20 cellular contexts compared by ENCODE assay signal in genomic region chr5:153275697-153276096, GRCh38.
DNase-seq lines count a peak whose midpoint lies in the region; ATAC-seq, FAIRE-seq and TF ChIP-seq lines count a peak whose summit lies in the region.
"Had no signal": no experiment of that assay in that cellular context is flagged by ENCODE, and none has a peak within 500 bp of the region (broad histone marks: within the 10 kb centered on the region; RNA-seq: fewer than 3 reads in every experiment).

No MANE protein-coding gene starts in this region.

- no TSS peak for BruUV-seq in HepG2 (replicated peaks; lab: Mats Ljungman, UMichigan)
- BruUV-seq in K562 (replicated peaks; lab: Mats Ljungman, UMichigan) = no TSS peak

- TF ChIP-seq RAD21 in HepG2 (CRISPR knock-in tag; IDR thresholded peaks at IDR 0.05) (no peak), K562 (CRISPR knock-in tag; conservative IDR thresholded peaks at IDR 0.05 in 1 of 2, IDR thresholded peaks at IDR 0.05 in 1 of 2) (no peak)

- H4K20me1 ChIP-seq in HepG2 (ENCODE audit: insufficient read depth, low read length) = no peaks in the 10 kb centered on the region
- H4K20me1 ChIP-seq in K562 (replicated peaks; ENCODE audit: control insufficient read depth, insufficient read depth, low read length) = no peaks in the 10 kb centered on the region
- H4K20me1 ChIP-seq: BLaER1 had no signal

- H3K4me1 ChIP-seq in HepG2 (ENCODE audit: insufficient read depth, low read length) = no peaks in the 10 kb centered on the region
- no peaks in the 10 kb centered on the region for H3K4me1 ChIP-seq in right lobe of liver
- no peaks in the 10 kb centered on the region for H3K4me1 ChIP-seq in K562 (replicated peaks in 1 of 2; ENCODE audit: control insufficient read depth in 2 of 2, insufficient read depth in 2 of 2, low read length in 2 of 2)
- H3K4me1 ChIP-seq: BE2C, BLaER1 had no signal

- POLR2A ChIA-PET in HepG2 (lab: Yijun Ruan, JAX) = no interaction called here
- POLR2A ChIA-PET in K562 (lab: Yijun Ruan, JAX) = no interaction called here

- no peaks in the 10 kb centered on the region for H3K9me1 ChIP-seq in K562 (ENCODE audit: control insufficient read depth, insufficient read depth, low read length)

- H3K9ac ChIP-seq in HepG2 (ENCODE audit: insufficient read depth, low read depth, low read length) = no peak overlapping the region
- H3K9ac ChIP-seq in K562 (ENCODE audit: insufficient read depth in 1 of 2, low read depth in 2 of 2, low read length in 2 of 2) = no peak overlapping the region
- H3K9ac ChIP-seq: BLaER1 had no signal

- intact Hi-C loops in HepG2 (cut with micrococcal nuclease; ENCODE audit: unreplicated experiment) (no loop called here), right lobe of liver (cut with DNase I) (no loop called here), K562 (cut with micrococcal nuclease) (no loop called here)

- H3K27ac ChIP-seq in HepG2 (ENCODE audit: extremely low read length, insufficient read depth, low read length) (no peak overlapping the region), right lobe of liver (no peak overlapping the region), K562 (ENCODE audit: extremely low read depth, low read depth, low read length) (no peak overlapping the region)
- H3K27ac ChIP-seq: 22Rv1, BLaER1 had no signal

- CTCF ChIA-PET in HepG2 (lab: Yijun Ruan, JAX; ENCODE audit: low intra/inter-chr PET ratio, low total read pairs) (no interaction called here), K562 (lab: Yijun Ruan, JAX; ENCODE audit: low intra/inter-chr PET ratio) (no interaction called here)

- ATAC-seq in HepG2 (no peak), right lobe of liver (no peak), K562 (no peak)
- ATAC-seq in stimulated activated naive B cell treated with anti-CD40 and anti-IgM and Interleukin-4, amounts not matched to agents 10 μg/mL and 1 μg/mL and 100 μg/mL, for 72 hours (replicated peaks) = no peak

- H3K36me3 Mint-ChIP-seq in stimulated activated naive B cell treated with anti-CD40 and anti-IgM and Interleukin-4, amounts not matched to agents 10 μg/mL and 1 μg/mL and 100 μg/mL, for 72 hours = no peaks in the 10 kb centered on the region
- H3K36me3 Mint-ChIP-seq: CD14-positive monocyte; CD4-positive, alpha-beta memory T cell; CD4-positive, CD25-positive, alpha-beta regulatory T cell; CD8-positive, alpha-beta memory T cell had no signal

- no peaks in the 10 kb centered on the region for H3K4me1 Mint-ChIP-seq in stimulated activated naive B cell treated with anti-CD40 and anti-IgM and Interleukin-4, amounts not matched to agents 10 μg/mL and 1 μg/mL and 100 μg/mL, for 72 hours
- H3K4me1 Mint-ChIP-seq: CD14-positive monocyte; CD4-positive, alpha-beta memory T cell; CD4-positive, CD25-positive, alpha-beta regulatory T cell; CD8-positive, alpha-beta memory T cell had no signal

- no peak overlapping the region for H3K4me3 Mint-ChIP-seq in stimulated activated naive B cell treated with anti-CD40 and anti-IgM and Interleukin-4, amounts not matched to agents 10 μg/mL and 1 μg/mL and 100 μg/mL, for 72 hours
- H3K4me3 Mint-ChIP-seq: CD14-positive monocyte; CD4-positive, alpha-beta memory T cell; CD4-positive, CD25-positive, alpha-beta regulatory T cell; CD8-positive, alpha-beta memory T cell had no signal

- H3K36me3 ChIP-seq in HepG2 (replicated peaks in 1 of 2; ENCODE audit: control insufficient read depth in 1 of 2, insufficient read depth in 2 of 2, low read length in 2 of 2) (no peaks in the 10 kb centered on the region), right lobe of liver (no peaks in the 10 kb centered on the region), K562 (ENCODE audit: control insufficient read depth, insufficient read depth, low read length) (no peaks in the 10 kb centered on the region)
- H3K36me3 ChIP-seq: BE2C, BLaER1 had no signal

- FAIRE-seq in HepG2 (lab: Jason Lieb, UNC) = no peak
- FAIRE-seq in K562 (lab: Jason Lieb, UNC) = no peak
- FAIRE-seq: GM12891, GM19239 had no signal

- H3K27me3 Mint-ChIP-seq in stimulated activated naive B cell treated with anti-CD40 and anti-IgM and Interleukin-4, amounts not matched to agents 10 μg/mL and 1 μg/mL and 100 μg/mL, for 72 hours = no peaks in the 10 kb centered on the region
- H3K27me3 Mint-ChIP-seq: CD4-positive, alpha-beta memory T cell; CD4-positive, CD25-positive, alpha-beta regulatory T cell; CD8-positive, alpha-beta memory T cell had no signal

- H2AFZ ChIP-seq in HepG2 (ENCODE audit: low read length) (no peak overlapping the region), K562 (ENCODE audit: low read depth, low read length) (no peak overlapping the region)

- H3K9me3 ChIP-seq in HepG2 (ENCODE audit: low read length) = peaks cover 84% of the 10 kb centered on the region
- no peaks in the 10 kb centered on the region for H3K9me3 ChIP-seq in right lobe of liver
- H3K9me3 ChIP-seq in K562 (replicated peaks; ENCODE audit: control insufficient read depth, insufficient read depth, low read depth, low read length) = no peaks in the 10 kb centered on the region
- H3K9me3 ChIP-seq: BE2C, BLaER1 had no signal

- WGBS in HepG2 (ENCODE audit: low lambda C conversion rate) = 2% methylated on average over 3 of the region's 3 CpGs
- 29% methylated on average over 3 of the region's 3 CpGs for WGBS in right lobe of liver (ENCODE audit: insufficient coverage, low coverage, low lambda C conversion rate, missing lambda C conversion rate)
- WGBS in K562 (ENCODE audit: insufficient coverage, low coverage, missing lambda C conversion rate) = 0% methylated on average over 3 of the region's 3 CpGs

- TF ChIP-seq CTCF in HepG2 (CRISPR knock-in tag; IDR thresholded peaks at IDR 0.05) = no peak
- TF ChIP-seq CTCF in right lobe of liver (IDR thresholded peaks at IDR 0.05) = no peak
- no peak for TF ChIP-seq CTCF in K562 (IDR thresholded peaks at IDR 0.05 in 2 of 3, conservative IDR thresholded peaks at IDR 0.05 in 1 of 3; ENCODE audit: insufficient read depth in 2 of 3, low read depth in 1 of 3, low read length in 3 of 3)

- H3K27me3 ChIP-seq in HepG2 (ENCODE audit: control insufficient read depth in 1 of 2, insufficient read depth in 2 of 2, low read length in 2 of 2) (no peaks in the 10 kb centered on the region), right lobe of liver (no peaks in the 10 kb centered on the region), K562 (ENCODE audit: control insufficient read depth in 2 of 2, insufficient read depth in 2 of 2, low read length in 2 of 2) (no peaks in the 10 kb centered on the region)
- H3K27me3 ChIP-seq: BE2C, BLaER1 had no signal

- no peak overlapping the region for H3K4me3 ChIP-seq in HepG2 (replicated peaks in 1 of 3; ENCODE audit: insufficient read depth in 1 of 3, low read depth in 2 of 3, low read length in 3 of 3)
- no peak overlapping the region for H3K4me3 ChIP-seq in right lobe of liver
- H3K4me3 ChIP-seq in K562 = no peak overlapping the region
- H3K4me3 ChIP-seq: BLaER1 had no signal

- in situ Hi-C loops in HepG2 (cut with HindIII; ENCODE audit: extremely low pct_ligation_motif_present, low pct_unique_long_range_greater_than_20kb) = no loop called here
- in situ Hi-C loops in K562 (cut with MboI) = no loop called here

- TF ChIP-seq POLR2A in HepG2 (IDR thresholded peaks at IDR 0.05; ENCODE audit: insufficient read depth in 1 of 2, low read depth in 2 of 2, low read length in 2 of 2) (no peak), right lobe of liver (IDR thresholded peaks at IDR 0.05) (no peak), K562 (conservative IDR thresholded peaks at IDR 0.05) (no peak)

- TF ChIP-seq EP300 in HepG2 (IDR thresholded peaks at IDR 0.05; ENCODE audit: low read depth in 2 of 2, low read length in 2 of 2) (no peak), HepG2 (CRISPR knock-in tag; IDR thresholded peaks at IDR 0.05; ENCODE audit: borderline replicate concordance) (no peak), K562 (IDR thresholded peaks at IDR 0.05; ENCODE audit: low read length) (no peak)

- no peaks in the 10 kb centered on the region for H3K9me3 Mint-ChIP-seq in stimulated activated naive B cell treated with anti-CD40 and anti-IgM and Interleukin-4, amounts not matched to agents 10 μg/mL and 1 μg/mL and 100 μg/mL, for 72 hours

- H3K4me2 ChIP-seq in HepG2 (ENCODE audit: low read depth, low read length) = no peak overlapping the region
- H3K4me2 ChIP-seq in K562 (ENCODE audit: insufficient read depth, low read length) = no peak overlapping the region
- H3K4me2 ChIP-seq: BLaER1 had no signal

- no peaks in the 10 kb centered on the region for H3K79me2 ChIP-seq in HepG2 (ENCODE audit: insufficient read depth, low read length)
- H3K79me2 ChIP-seq in K562 (ENCODE audit: control insufficient read depth, insufficient read depth, low read length) = no peaks in the 10 kb centered on the region

- DNase-seq in HepG2 (ENCODE audit: low spot score) (no peak), right lobe of liver (no peak), K562 (ENCODE audit: extremely low read depth in 1 of 4, low spot score in 3 of 4) (no peak), inferior parietal cortex (ENCODE audit: extremely low spot score) (no peak), H4 (ENCODE audit: low spot score) (no peak)
- no peak for DNase-seq in stimulated activated naive B cell treated with anti-CD40 and anti-IgM and Interleukin-4, amounts not matched to agents 10 μg/mL and 1 μg/mL and 100 μg/mL, for 72 hours
- DNase-seq: BE2C; CD4-positive, alpha-beta memory T cell; CD8-positive, alpha-beta memory T cell; COR-L47; DMS 273 treated with DMSO at 0.1 percent for 48 hours; DMS153; DMS79; GDM1 had no signal

- H3K27ac Mint-ChIP-seq in stimulated activated naive B cell treated with anti-CD40 and anti-IgM and Interleukin-4, amounts not matched to agents 10 μg/mL and 1 μg/mL and 100 μg/mL, for 72 hours = peak overlapping the region; percentile 60
- H3K27ac Mint-ChIP-seq: CD14-positive monocyte; CD4-positive, alpha-beta memory T cell; CD4-positive, CD25-positive, alpha-beta regulatory T cell; CD8-positive, alpha-beta memory T cell had no signal

TF ChIP-seq in HepG2, 621 proteins besides CTCF, POLR2A, EP300 and RAD21 (continues in another document):
- TF ChIP-seq HNRNPH1 (optimal IDR thresholded peaks at IDR 0.05; ENCODE audit: low read depth, low read length) (no peak), ZNF556 (CRISPR knock-in tag; IDR thresholded peaks at IDR 0.05; ENCODE audit: borderline replicate concordance) (no peak), MTA1 (CRISPR knock-in tag; IDR thresholded peaks at IDR 0.05; ENCODE audit: borderline replicate concordance) (no peak), ZNF33A (CRISPR knock-in tag; IDR thresholded peaks at IDR 0.05; ENCODE audit: borderline replicate concordance) (no peak)

TF ChIP-seq in K562, 482 proteins besides CTCF, POLR2A, EP300 and RAD21 (continues in another document):
- TF ChIP-seq MAFG (tag; conservative IDR thresholded peaks at IDR 0.05) = peak; percentile 72
- peak; percentile 92 for TF ChIP-seq ZNF316 (IDR thresholded peaks at IDR 0.05)
- TF ChIP-seq C11orf30 (IDR thresholded peaks at IDR 0.05; ENCODE audit: low read depth) = peak; percentile 72
- TF ChIP-seq MAFF (IDR thresholded peaks at IDR 0.05; ENCODE audit: low read length) = peak; percentile 66
- peak; percentile 80 for TF ChIP-seq MAFK (IDR thresholded peaks at IDR 0.05; ENCODE audit: low read length)

Comparison
In these comparisons a context has a peak if more than half of its experiments do, and no peak if none do; other contexts are left out.
1. Of the 241 proteins assayed by ChIP-seq in both HepG2 and K562: peak only in HepG2: none; only in K562: MAFG; in both: MAFF and MAFK; in neither: 238.